21 cellular contexts compared by ENCODE assay signal in the genomic region with DNA sequence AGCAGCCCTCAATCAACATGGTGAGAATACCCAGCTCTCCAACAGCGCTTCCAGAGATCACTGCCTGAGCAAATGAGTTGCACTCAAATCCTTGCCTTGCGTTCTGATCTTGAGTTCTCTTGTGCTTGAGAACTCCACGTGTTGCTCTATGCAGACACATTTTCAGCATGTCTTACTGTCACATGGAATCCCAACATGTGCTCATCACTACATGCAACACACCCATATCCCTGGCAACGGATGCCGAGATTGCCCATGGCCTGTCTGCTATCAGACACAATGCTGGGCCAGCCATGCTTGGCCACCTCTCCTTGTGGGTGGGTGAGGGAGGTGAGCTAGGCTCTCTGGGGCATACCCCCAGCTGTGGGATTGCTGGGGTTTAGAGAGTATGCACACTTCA.
"Had no signal": no experiment of that assay in that cellular context is flagged by ENCODE, and none has a peak within 500 bp of the region (broad histone marks: within the 10 kb centered on the region; RNA-seq: fewer than 3 reads in every experiment).

No MANE protein-coding gene starts in this region.

- H3K27me3 ChIP-seq: thyroid gland had no signal

- H2AFZ ChIP-seq: parathyroid adenoma had no signal

- H3K9ac ChIP-seq: parathyroid adenoma had no signal

- H3K36me3 ChIP-seq: lower lobe of right lung, spleen, stomach, thyroid gland had no signal

- H3K79me2 ChIP-seq: parathyroid adenoma had no signal

- H3K27ac ChIP-seq: dorsolateral prefrontal cortex, lower lobe of right lung, parathyroid adenoma, skin epidermis, spleen, stomach, thyroid gland had no signal

- DNase-seq: central memory CD4-positive, alpha-beta T cell; dorsolateral prefrontal cortex; effector CD4-positive, alpha-beta T cell; foreskin melanocyte; hypothalamus; immature natural killer cell; left ventricle myocardium superior; lower lobe of right lung; mucosa of descending colon; naive B cell; right cardiac atrium; spleen; stimulated activated CD4-positive, alpha-beta T cell treated with anti-CD3 and anti-CD28 coated beads, Interleukin-4, amount 100 ng/mL, for 4 hours; stimulated activated naive B cell treated with anti-CD40 and anti-IgM and Interleukin-4, amounts not matched to agents 10 μg/mL and 1 μg/mL and 100 μg/mL, for 72 hours; stomach; thyroid gland had no signal

- H3K9me3 ChIP-seq: lower lobe of right lung, mucosa of descending colon, spleen, stomach, thyroid gland had no signal

- FAIRE-seq: colon, keratinocyte had no signal

- H3K4me1 ChIP-seq: lower lobe of right lung, parathyroid adenoma, spleen, thyroid gland had no signal

- ATAC-seq: left ventricle myocardium superior; lower lobe of right lung; mucosa of descending colon; natural killer cell treated with Interleukin-12 subunit alpha and Interleukin-12 subunit beta and Interleukin-15 and Interleukin-18, amount 100 ng/mL, for 72 hours; right cardiac atrium; stimulated activated naive B cell treated with anti-CD40 and anti-IgM and Interleukin-4, amounts not matched to agents 10 μg/mL and 1 μg/mL and 100 μg/mL, for 72 hours had no signal

- H3K4me3 ChIP-seq: dorsolateral prefrontal cortex, lower lobe of right lung, mucosa of descending colon, skin epidermis, spleen, stomach, thyroid gland had no signal
